21 cellular contexts compared by ENCODE assay signal in the genomic region with DNA sequence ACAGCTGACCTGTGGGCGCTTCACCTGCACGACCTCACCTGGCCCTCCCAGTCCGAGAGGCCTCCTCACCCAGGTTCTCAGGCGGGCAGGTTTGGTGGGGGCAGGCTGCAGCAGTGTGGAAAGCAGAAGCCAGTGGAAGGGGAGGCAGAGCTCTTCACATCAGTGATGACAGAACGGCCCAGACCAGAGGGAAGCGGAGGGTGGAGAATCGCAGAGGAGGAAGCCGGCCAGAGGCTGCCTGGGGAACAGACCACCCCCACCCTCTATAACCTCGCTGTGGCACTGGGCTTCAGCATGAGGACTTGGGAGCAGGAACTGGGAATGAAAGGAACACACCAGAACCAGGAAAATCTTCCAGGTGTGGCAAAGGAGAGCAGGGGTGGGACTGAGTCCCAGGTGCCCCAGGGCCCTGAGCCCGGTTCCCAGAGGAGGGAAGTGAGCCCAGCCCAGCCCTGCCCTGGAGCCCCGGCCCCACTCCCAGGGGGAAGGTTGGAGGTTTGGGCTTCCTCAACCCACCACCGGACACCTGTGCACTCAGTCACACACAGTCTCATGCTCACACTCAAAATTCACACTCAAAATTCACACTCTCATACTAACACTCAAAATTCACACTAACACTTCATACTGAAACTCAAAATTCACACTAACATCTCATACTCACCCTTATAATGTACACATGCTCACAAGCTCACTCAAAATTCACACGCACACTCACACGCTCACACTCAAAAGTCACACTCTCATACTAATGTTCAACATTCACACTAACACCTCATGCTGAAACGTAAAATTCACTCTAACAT.
A peak's percentile ranks its signal among the peaks of the same experiment; 100 is the strongest.
DNase-seq lines count a peak whose midpoint lies in the region; ATAC-seq and TF ChIP-seq lines count a peak whose summit lies in the region.
"Had no signal": no experiment of that assay in that cellular context is flagged by ENCODE, and none has a peak within 500 bp of the region (broad histone marks: within the 10 kb centered on the region; RNA-seq: fewer than 3 reads in every experiment).

No MANE protein-coding gene starts in this region.

- POLR2A ChIA-PET in RWPE1 (lab: Yijun Ruan, JAX; ENCODE audit: low non-redundant PET): no interaction called here

- no peak overlapping the region for H3K4me2 ChIP-seq in osteoblast (ENCODE audit: insufficient read depth, low read length)

- peak overlapping the region; percentile 15; the same call in 1 of the 2 replicates for H3K27ac ChIP-seq in RWPE1
- H3K27ac ChIP-seq in foreskin keratinocyte: no peak overlapping the region
- no peak overlapping the region for H3K27ac ChIP-seq in osteoblast (ENCODE audit: low read depth, low read length)
- H3K27ac ChIP-seq in SJCRH30: no peak overlapping the region

- ATAC-seq in natural killer cell treated with Interleukin-12 subunit alpha and Interleukin-12 subunit beta and Interleukin-15 and Interleukin-18, amount 100 ng/mL, for 72 hours: no peak
- ATAC-seq in natural killer cell: no peak
- ATAC-seq in foreskin keratinocyte: peak; percentile 7
- ATAC-seq: GM12878, HepG2 had no signal

- no peaks in the 10 kb centered on the region for H3K27me3 Mint-ChIP-seq in natural killer cell treated with Interleukin-12 subunit alpha and Interleukin-12 subunit beta and Interleukin-15 and Interleukin-18, amount 100 ng/mL, for 72 hours
- H3K27me3 Mint-ChIP-seq in natural killer cell (ENCODE audit: low read depth in 2 of 2): no peaks in the 10 kb centered on the region
- H3K27me3 Mint-ChIP-seq: IgD-negative memory B cell had no signal

- CTCF ChIA-PET in RWPE1 (lab: Yijun Ruan, JAX): no interaction called here

- DNase-seq in natural killer cell treated with Interleukin-12 subunit alpha and Interleukin-12 subunit beta and Interleukin-15 and Interleukin-18, amount 100 ng/mL, for 72 hours (ENCODE audit: low spot score): peak; percentile 28
- DNase-seq in natural killer cell: no peak
- DNase-seq in RWPE1 (ENCODE audit: low spot score): no peak
- DNase-seq in foreskin keratinocyte: no peak
- peak; percentile 38 for DNase-seq in osteoblast (ENCODE audit: insufficient read length, low spot score, missing footprints)
- no peak for DNase-seq in SKM-1 treated with dmso at 0.1 percent for 144 hours (lab: John Stamatoyannopoulos, UW; ENCODE audit: unreplicated experiment)
- DNase-seq in SJCRH30: no peak
- no peak for DNase-seq in 8988T
- DNase-seq: ACHN; BE2C; Calu3; CD4-positive, alpha-beta memory T cell; DND-41; EL; GOT3; H9; KBM-7 had no signal

- H3K9me3 Mint-ChIP-seq in natural killer cell treated with Interleukin-12 subunit alpha and Interleukin-12 subunit beta and Interleukin-15 and Interleukin-18, amount 100 ng/mL, for 72 hours: no peaks in the 10 kb centered on the region
- no peaks in the 10 kb centered on the region for H3K9me3 Mint-ChIP-seq in natural killer cell
- H3K9me3 Mint-ChIP-seq: CD14-positive monocyte; CD4-positive, alpha-beta memory T cell; H9; IgD-negative memory B cell had no signal

- no peaks in the 10 kb centered on the region for H3K79me2 ChIP-seq in osteoblast (ENCODE audit: insufficient read depth, low read length)

- no peak for TF ChIP-seq CTCF in natural killer cell (IDR thresholded peaks at IDR 0.05)
- TF ChIP-seq CTCF in RWPE1 (conservative IDR thresholded peaks at IDR 0.05; ENCODE audit: low read depth): no peak
- no peak for TF ChIP-seq CTCF in foreskin keratinocyte (conservative IDR thresholded peaks at IDR 0.05)
- TF ChIP-seq CTCF in osteoblast (IDR thresholded peaks at IDR 0.05; ENCODE audit: extremely low read depth, low read depth, low read length): no peak

- no peak overlapping the region for H2AFZ ChIP-seq in osteoblast (ENCODE audit: low read length)

- no peak overlapping the region for H3K27ac Mint-ChIP-seq in natural killer cell treated with Interleukin-12 subunit alpha and Interleukin-12 subunit beta and Interleukin-15 and Interleukin-18, amount 100 ng/mL, for 72 hours
- no peak overlapping the region for H3K27ac Mint-ChIP-seq in natural killer cell
- H3K27ac Mint-ChIP-seq: CD14-positive monocyte; CD4-positive, alpha-beta memory T cell; H9; IgD-negative memory B cell had no signal

- H3K4me1 ChIP-seq in foreskin keratinocyte: no peaks in the 10 kb centered on the region
- no peaks in the 10 kb centered on the region for H3K4me1 ChIP-seq in osteoblast (ENCODE audit: insufficient read depth, low read length)
- H3K4me1 ChIP-seq in SJCRH30: no peaks in the 10 kb centered on the region

- H3K27me3 ChIP-seq in foreskin keratinocyte: peaks cover 6% of the 10 kb centered on the region
- H3K27me3 ChIP-seq in osteoblast (ENCODE audit: insufficient read depth, low read length): no peaks in the 10 kb centered on the region
- H3K27me3 ChIP-seq in SJCRH30: peaks cover 6% of the 10 kb centered on the region
- H3K27me3 ChIP-seq: BE2C had no signal

- H4K20me1 ChIP-seq in osteoblast (ENCODE audit: insufficient read depth, low read length): no peaks in the 10 kb centered on the region

- H3K4me1 Mint-ChIP-seq in natural killer cell treated with Interleukin-12 subunit alpha and Interleukin-12 subunit beta and Interleukin-15 and Interleukin-18, amount 100 ng/mL, for 72 hours (ENCODE audit: low read depth in 2 of 2): no peaks in the 10 kb centered on the region
- H3K4me1 Mint-ChIP-seq in natural killer cell: no peaks in the 10 kb centered on the region
- H3K4me1 Mint-ChIP-seq: CD14-positive monocyte; CD4-positive, alpha-beta memory T cell; IgD-negative memory B cell had no signal

- no peak overlapping the region for H3K4me3 Mint-ChIP-seq in natural killer cell treated with Interleukin-12 subunit alpha and Interleukin-12 subunit beta and Interleukin-15 and Interleukin-18, amount 100 ng/mL, for 72 hours
- no peak overlapping the region for H3K4me3 Mint-ChIP-seq in natural killer cell
- H3K4me3 Mint-ChIP-seq: CD14-positive monocyte; CD4-positive, alpha-beta memory T cell; H9; IgD-negative memory B cell had no signal

- intact Hi-C loops in natural killer cell (cut with micrococcal nuclease): no loop called here

- no peaks in the 10 kb centered on the region for H3K9me3 ChIP-seq in osteoblast (ENCODE audit: low read depth, low read length)
- peaks cover 5% of the 10 kb centered on the region; the same call in 1 of the 2 replicates for H3K9me3 ChIP-seq in SJCRH30 (replicated peaks)
- H3K9me3 ChIP-seq: BE2C had no signal

- H3K36me3 Mint-ChIP-seq in natural killer cell treated with Interleukin-12 subunit alpha and Interleukin-12 subunit beta and Interleukin-15 and Interleukin-18, amount 100 ng/mL, for 72 hours: no peaks in the 10 kb centered on the region
- no peaks in the 10 kb centered on the region for H3K36me3 Mint-ChIP-seq in natural killer cell
- H3K36me3 Mint-ChIP-seq: CD14-positive monocyte; CD4-positive, alpha-beta memory T cell; IgD-negative memory B cell had no signal

- no peak overlapping the region for H3K4me3 ChIP-seq in osteoblast (ENCODE audit: insufficient read depth, low read length)
- H3K4me3 ChIP-seq in SJCRH30: no peak overlapping the region
- H3K4me3 ChIP-seq: GM12878 had no signal

- no peaks in the 10 kb centered on the region for H3K36me3 ChIP-seq in osteoblast (ENCODE audit: insufficient read depth, low read length)
- no peaks in the 10 kb centered on the region for H3K36me3 ChIP-seq in SJCRH30
- H3K36me3 ChIP-seq: BE2C had no signal

Comparison
In these comparisons a context has a peak if more than half of its experiments do, and no peak if none do; other contexts are left out.
1. DNase-seq: peak in natural killer cell treated with Interleukin-12 subunit alpha and Interleukin-12 subunit beta and Interleukin-15 and Interleukin-18, amount 100 ng/mL, for 72 hours (single experiment) and osteoblast (single experiment); none in natural killer cell (single experiment), RWPE1 (single experiment), foreskin keratinocyte (0 of 2), SKM-1 treated with dmso at 0.1 percent for 144 hours (single experiment), SJCRH30 (0 of 2) and 8988T (single experiment).